ENCODE assay signal across 9 cellular contexts in the genomic region with DNA sequence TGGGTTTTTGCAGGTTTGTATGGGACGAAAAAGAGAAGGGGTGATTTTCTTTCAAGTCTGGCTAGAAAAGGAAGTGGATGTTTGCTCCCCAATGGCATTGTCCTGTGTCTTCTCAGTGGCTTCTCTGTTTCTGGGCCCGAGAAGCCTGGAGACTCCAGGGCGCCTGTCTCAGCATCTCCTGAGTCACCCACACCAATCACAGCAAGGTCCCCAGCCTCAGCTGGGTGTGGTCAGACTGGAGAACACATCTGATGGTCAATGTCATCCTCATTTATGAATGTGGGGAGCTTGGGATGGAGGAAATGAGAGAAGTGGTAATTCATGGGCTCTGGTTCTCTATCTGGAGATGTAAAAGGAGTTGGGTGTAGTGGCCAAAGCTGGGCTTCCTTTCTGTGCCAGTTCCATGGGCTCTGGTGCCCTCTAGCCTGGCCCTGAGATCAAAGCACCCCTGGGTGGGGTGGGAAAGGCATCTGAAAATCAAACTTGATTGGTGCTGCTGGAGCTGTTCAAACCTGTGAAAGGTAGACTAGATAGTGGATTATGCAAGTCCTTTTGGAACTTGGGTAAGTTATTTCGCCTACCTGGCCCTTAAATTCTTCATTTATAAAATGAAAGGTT. TPM values are rescaled to one million over a fixed set of nuclear protein-coding genes. Genes with fewer than 3 reads are reported as not detected.
DNase-seq lines count a peak whose midpoint lies in the region; ATAC-seq and TF ChIP-seq lines count a peak whose summit lies in the region.
"Had no signal": no experiment of that assay in that cellular context is flagged by ENCODE, and none has a peak within 500 bp of the region (broad histone marks: within the 10 kb centered on the region; RNA-seq: fewer than 3 reads in every experiment).

No MANE protein-coding gene starts in this region.

- H3K27me3 ChIP-seq in BJ (ENCODE audit: control insufficient read depth, insufficient read depth, low read length) (0 out of 2 replicates have a peak, but pooled peaks cover 1% of the 10 kb centered on the region), HCT116 (ENCODE audit: insufficient read depth, low read length) (no peaks in the 10 kb centered on the region)

- no peaks in the 10 kb centered on the region for H3K9me3 Mint-ChIP-seq in activated B cell treated with CpG ODN at 0.5 μM for 24 hours

- peak; percentile 57 for TF ChIP-seq CTCF in BJ (IDR thresholded peaks at IDR 0.05; ENCODE audit: insufficient read depth, low read depth, low read length)
- TF ChIP-seq CTCF in HCT116 (IDR thresholded peaks at IDR 0.05 in 2 of 3, conservative IDR thresholded peaks at IDR 0.05 in 1 of 3; ENCODE audit: borderline replicate concordance in 1 of 3, insufficient read depth in 1 of 3, low read depth in 2 of 3, low read length in 2 of 3): peak; percentile 45 to 47 (median 46); a peak in 5 of 6 replicates
- no peak for TF ChIP-seq CTCF in activated B cell treated with CpG ODN at 0.5 μM for 24 hours (IDR thresholded peaks at IDR 0.05)

- no peak overlapping the region for H2AFZ ChIP-seq in HCT116 (ENCODE audit: low read depth, low read length, poor library complexity, severe bottlenecking)

- H3K9me3 ChIP-seq in HCT116 (ENCODE audit: control insufficient read depth in 1 of 2, insufficient read depth in 1 of 2, low read depth in 1 of 2, low read length in 2 of 2): no peaks in the 10 kb centered on the region

- no peaks in the 10 kb centered on the region for H3K36me3 Mint-ChIP-seq in activated B cell treated with CpG ODN at 0.5 μM for 24 hours (ENCODE audit: low read depth)

- no peaks in the 10 kb centered on the region for H3K79me2 ChIP-seq in HCT116 (ENCODE audit: insufficient read depth, low read length)

- no peak overlapping the region for H3K4me3 Mint-ChIP-seq in activated B cell treated with CpG ODN at 0.5 μM for 24 hours

- intact Hi-C loops in HCT116 (cut with micrococcal nuclease) (loop anchor here (2.0 kb wide), 2 partner anchors 75 to 299 kb away; no protein-coding TSS in a partner anchor), activated B cell treated with CpG ODN at 0.5 μM for 24 hours (cut with micrococcal nuclease) (loop anchor here (1.0 kb wide), 1 partner anchor 299 kb away; no protein-coding TSS in a partner anchor), left colon (cut with DNase I, micrococcal nuclease) (loop anchor here in 1 of 2 donors (10.0 kb wide), 1 partner anchor 299 kb away; no protein-coding TSS in a partner anchor)

- peaks cover 0 to 7% of the 10 kb centered on the region in 2 experiments; a peak in 1 of 4 replicates for H3K4me1 ChIP-seq in HCT116 (ENCODE audit: control insufficient read depth in 1 of 2, insufficient read depth in 2 of 2, low read length in 2 of 2)

- no peak overlapping the region for H3K4me2 ChIP-seq in HCT116 (ENCODE audit: low read length)

- no peaks in the 10 kb centered on the region for H3K9me2 ChIP-seq in HCT116 (ENCODE audit: insufficient read depth)

- BruUV-seq in HCT116 (replicated peaks; lab: Mats Ljungman, UMichigan): no TSS peak

- CTCF ChIA-PET in BJ (lab: Yijun Ruan, JAX) (interaction anchor here (0.6 to 6.3 kb wide), 27 partner anchors 9 to 611 kb away, joined by 3 to 70 read pairs (median 4); no protein-coding TSS in a partner anchor), HCT116 (lab: Charles Lee) (interaction anchor here (1.1 to 4.2 kb wide), 7 partner anchors 9 to 337 kb away, joined by 3 to 41 read pairs (median 4); no protein-coding TSS in a partner anchor), activated B cell treated with CpG ODN at 0.5 μM for 24 hours (lab: Charles Lee) (interaction anchor here (0.8 to 3.0 kb wide), 7 partner anchors 10 to 337 kb away, joined by 3 to 36 read pairs (median 4); partner anchors contain the start of gene RASL11A)

- no peaks in the 10 kb centered on the region for H4K20me1 ChIP-seq in HCT116 (ENCODE audit: insufficient read depth)

- no peaks in the 10 kb centered on the region for H3K36me3 ChIP-seq in BJ (ENCODE audit: control insufficient read depth, insufficient read depth, low read length)
- H3K36me3 ChIP-seq in HCT116 (ENCODE audit: control insufficient read depth in 1 of 2, insufficient read depth in 2 of 2, low read length in 2 of 2): no peaks in the 10 kb centered on the region

- TF ChIP-seq RAD21 in HCT116 (IDR thresholded peaks at IDR 0.05; ENCODE audit: low read depth): peak; percentile 80

- no peak for DNase-seq in BJ (ENCODE audit: low read depth)
- DNase-seq in HCT116 (ENCODE audit: low read depth, low spot score): peak; percentile 15
- DNase-seq in activated B cell treated with CpG ODN at 0.5 μM for 24 hours: no peak
- no peak for DNase-seq in left colon
- no peak for DNase-seq in islet precursor cell
- no peak for DNase-seq in foreskin melanocyte

- H3K27me3 Mint-ChIP-seq in activated B cell treated with CpG ODN at 0.5 μM for 24 hours: peaks cover 2% of the 10 kb centered on the region

- RAD21 ChIA-PET in HCT116 (lab: Charles Lee; ENCODE audit: low non-redundant PET in 1 of 2, low total read pairs in 2 of 2, uncharacterized antibody in 2 of 2, unreplicated experiment in 2 of 2): interaction anchor here (1.1 to 1.3 kb wide), 5 partner anchors 75 to 337 kb away, joined by 3 to 9 read pairs (median 3); no protein-coding TSS in a partner anchor

- peaks cover 7% of the 10 kb centered on the region for H3K4me1 Mint-ChIP-seq in activated B cell treated with CpG ODN at 0.5 μM for 24 hours

- H3K27ac Mint-ChIP-seq in activated B cell treated with CpG ODN at 0.5 μM for 24 hours: no peak overlapping the region

- no peak overlapping the region for H3K27ac ChIP-seq in HCT116 (ENCODE audit: low read depth, low read length)
- H3K27ac ChIP-seq: HL-60 had no signal

- POLR2A ChIA-PET in BJ (lab: Charles Lee) (no interaction called here), HCT116 (lab: Charles Lee) (no interaction called here), activated B cell treated with CpG ODN at 0.5 μM for 24 hours (lab: Charles Lee) (interaction anchor here (0.8 to 2.3 kb wide), 3 partner anchors 14 to 299 kb away, joined by 3 to 5 read pairs (median 3); partner anchors contain the start of gene RASL11A)

- H3K4me3 ChIP-seq in BJ (ENCODE audit: low read depth, low read length) (no peak overlapping the region), HCT116 (replicated peaks in 1 of 2; ENCODE audit: low read depth in 1 of 2, low read length in 2 of 2) (no peak overlapping the region)

- TF ChIP-seq POLR2A in HCT116 (IDR thresholded peaks at IDR 0.05; ENCODE audit: borderline replicate concordance, extremely low read depth, insufficient read depth, insufficient read length): no peak

- H3K9ac ChIP-seq in HCT116 (ENCODE audit: low read length): no peak overlapping the region

- ATAC-seq in HCT116 (peak; percentile 85), activated B cell treated with CpG ODN at 0.5 μM for 24 hours (ENCODE audit: low read depth) (peak; percentile 65), left colon (peak; percentile 75), GM21360 (IDR thresholded peaks at IDR 0.05; ENCODE audit: unreplicated experiment) (no peak), GM18873 (IDR thresholded peaks at IDR 0.05; ENCODE audit: low FRiP score, unreplicated experiment) (no peak)

TF ChIP-seq in HCT116, 20 proteins besides CTCF, POLR2A, EP300 and RAD21:
- TF ChIP-seq YY1 (IDR thresholded peaks at IDR 0.05; ENCODE audit: extremely low read depth, insufficient replicate concordance, low read depth, low read length): no peak
- TF ChIP-seq TCF7L2 (IDR thresholded peaks at IDR 0.05; ENCODE audit: borderline replicate concordance, extremely low read depth, insufficient read depth, insufficient read length): peak; percentile 87

RNA-seq across cellular contexts. Expression of gene RASL11A, which starts 13.4 kb away (rescaled TPM):
- polyA plus RNA-seq in BJ (2011; rRNA removed): 37.6 and 67.0 TPM in 2 replicates
- 110 and 137 TPM in 2 replicates for polyA minus RNA-seq in BJ (2011; rRNA and poly(A)+ RNA removed)
- total RNA-seq in HCT116 (2021; ENCODE audit: unreplicated experiment) (5.0 TPM), activated B cell treated with CpG ODN at 0.5 μM for 24 hours (1.4 and 2.0 TPM in 2 replicates), left colon (10 to 100 TPM; 35.4 to 67.5 TPM)
- polyA plus RNA-seq in HCT116 (2012): 4.2 and 5.3 TPM in 2 replicates

RNA-seq across cellular contexts. Expression of gene RPL21, which starts 32.7 kb away (rescaled TPM):
- polyA plus RNA-seq in BJ (2011; rRNA removed): 771 and 1,498 TPM in 2 replicates
- polyA minus RNA-seq in BJ (2011; rRNA and poly(A)+ RNA removed): 50.1 and 61.7 TPM in 2 replicates
- total RNA-seq in HCT116 (2021; ENCODE audit: unreplicated experiment) (915 TPM), activated B cell treated with CpG ODN at 0.5 μM for 24 hours (1,996 and 2,528 TPM in 2 replicates), left colon (100 to 1,000 TPM; 685 to 745 TPM)
- polyA plus RNA-seq in HCT116 (2012): 810 and 999 TPM in 2 replicates

Comparison
In these comparisons a context has a peak if more than half of its experiments do, and no peak if none do; other contexts are left out.
1. ATAC-seq: peak in HCT116 (single experiment), activated B cell treated with CpG ODN at 0.5 μM for 24 hours (single experiment) and left colon (single experiment); none in GM21360 (single experiment) and GM18873 (single experiment).